ENCODE assay signal across 28 cellular contexts in the genomic region with DNA sequence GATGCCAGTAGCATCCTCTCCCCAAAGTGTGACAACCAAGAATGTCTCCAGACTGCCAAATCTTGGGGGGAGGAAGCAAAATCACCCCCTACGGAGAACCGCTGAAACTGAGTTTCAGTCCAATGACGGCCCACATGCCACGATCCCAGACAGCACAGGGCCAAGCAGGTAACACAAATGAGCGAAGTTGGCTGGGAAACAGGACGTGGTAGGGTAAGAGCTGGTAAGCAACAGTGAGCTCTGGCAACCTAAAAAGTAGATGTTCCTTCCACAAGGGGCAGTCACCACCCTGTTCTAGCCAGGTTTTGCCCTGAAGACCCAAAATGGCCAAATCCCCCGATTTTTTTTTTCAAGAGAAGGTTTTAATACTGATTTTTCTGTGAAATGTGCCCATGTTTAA. TPM values are rescaled to one million over a fixed set of nuclear protein-coding genes. Genes with fewer than 3 reads are reported as not detected.
DNase-seq lines count a peak whose midpoint lies in the region; ATAC-seq, FAIRE-seq and TF ChIP-seq lines count a peak whose summit lies in the region.
"Had no signal": no experiment of that assay in that cellular context is flagged by ENCODE, and none has a peak within 500 bp of the region (broad histone marks: within the 10 kb centered on the region; RNA-seq: fewer than 3 reads in every experiment).

No MANE protein-coding gene starts in this region.

- DNase-seq in BE2C (no peak), GM23338 (ENCODE audit: low spot score) (no peak), bronchial epithelial cell (ENCODE audit: low read depth) (no peak), prostate gland (ENCODE audit: low spot score) (no peak), NCI-H1048 (lab: John Stamatoyannopoulos, UW) (no peak)
- DNase-seq in stimulated activated CD4-positive, alpha-beta T cell treated with anti-CD3 and anti-CD28 coated beads, Interleukin-4, amount 100 ng/mL, for 4 hours = no peak
- DNase-seq: activated CD4-positive, alpha-beta T cell treated with anti-CD3 and anti-CD28 coated beads, Interleukin-2, amount 50 U/mL, for 48 hours; activated CD4-positive, CD25-positive, alpha-beta regulatory T cell; activated naive CD8-positive, alpha-beta T cell treated with anti-CD3 and anti-CD28 coated beads for 36 hours; cerebellar nuclear complex; H9; KG1; left lung; NCI-H1417 treated with DMSO at 0.1 percent for 48 hours; NCI-H82; retina; stimulated activated CD4-positive, alpha-beta T cell treated with anti-CD3 and anti-CD28 coated beads, Interleukin-12 subunit alpha, Interleukin-12 subunit beta, amount 100 ng/mL, for 4 hours; stimulated activated CD4-positive, alpha-beta T cell treated with anti-CD3 and anti-CD28 coated beads, Interleukin-4, amount 100 ng/mL, for 24 hours; substantia nigra; T-cell had no signal

- H3K27ac ChIP-seq in GM23338 (ENCODE audit: low read depth) (no peak overlapping the region), prostate gland (peak overlapping the region; percentile 1)
- H3K27ac ChIP-seq: left lung, RWPE1 had no signal

- WGBS in prostate gland = 93% methylated on average over 7 of the region's 7 CpGs

- no peak overlapping the region for H2AFZ ChIP-seq in GM23338

- H4K20me1 ChIP-seq in GM23338 (replicated peaks; ENCODE audit: insufficient read depth) = no peaks in the 10 kb centered on the region

- H3K9me3 ChIP-seq in BE2C (no peaks in the 10 kb centered on the region), prostate gland (no peaks in the 10 kb centered on the region)
- H3K9me3 ChIP-seq: left lung had no signal

- H3K27me3 ChIP-seq in BE2C (no peaks in the 10 kb centered on the region), GM23338 (ENCODE audit: insufficient read depth) (peaks cover 42% of the 10 kb centered on the region), bronchial epithelial cell (ENCODE audit: control insufficient read depth, insufficient read depth, low read length) (no peaks in the 10 kb centered on the region), prostate gland (replicated peaks; ENCODE audit: insufficient read depth) (no peaks in the 10 kb centered on the region)
- H3K27me3 ChIP-seq: left lung had no signal

- H3K36me3 Mint-ChIP-seq in GM23338 (ENCODE audit: low read depth) = no peaks in the 10 kb centered on the region
- H3K36me3 Mint-ChIP-seq: activated naive CD8-positive, alpha-beta T cell treated with anti-CD3 and anti-CD28 coated beads for 36 hours; stimulated activated memory B cell treated with anti-CD40 and anti-IgM and Interleukin-4, amounts not matched to agents 10 μg/mL and 1 μg/mL and 100 μg/mL, for 72 hours; T-cell had no signal

- H3K4me3 ChIP-seq in BE2C (ENCODE audit: low read depth, low read length) = no peak overlapping the region
- H3K4me3 ChIP-seq in GM23338 = no peak overlapping the region
- no peak overlapping the region for H3K4me3 ChIP-seq in bronchial epithelial cell (ENCODE audit: low read depth, low read length)
- no peak overlapping the region for H3K4me3 ChIP-seq in prostate gland
- H3K4me3 ChIP-seq: left lung had no signal

- peak; percentile 7 for FAIRE-seq in bronchial epithelial cell (lab: Jason Lieb, UNC)
- FAIRE-seq: astrocyte, GM12892, HTR-8/SVneo had no signal

- 0 out of 2 replicates have a peak, but pooled peaks cover 3% of the 10 kb centered on the region for H3K9me2 ChIP-seq in GM23338 (ENCODE audit: insufficient read depth)

- intact Hi-C loops in prostate gland (cut with DNase I) = no loop called here

- no peaks in the 10 kb centered on the region for H3K36me3 ChIP-seq in BE2C
- no peaks in the 10 kb centered on the region for H3K36me3 ChIP-seq in GM23338 (ENCODE audit: insufficient read depth)
- H3K36me3 ChIP-seq in bronchial epithelial cell (ENCODE audit: control insufficient read depth, insufficient read depth, low read length) = no peaks in the 10 kb centered on the region
- H3K36me3 ChIP-seq in prostate gland = no peaks in the 10 kb centered on the region
- H3K36me3 ChIP-seq: left lung had no signal

- H3K27ac Mint-ChIP-seq in GM23338 = no peak overlapping the region
- H3K27ac Mint-ChIP-seq: activated naive CD8-positive, alpha-beta T cell treated with anti-CD3 and anti-CD28 coated beads for 36 hours; activated T-helper 17 cell treated with anti-CD3 and anti-CD28 coated beads, Interleukin-2, amount 50 U/mL, for 72 hours; H9; stimulated activated memory B cell treated with anti-CD40 and anti-IgM and Interleukin-4, amounts not matched to agents 10 μg/mL and 1 μg/mL and 100 μg/mL, for 72 hours; T-cell had no signal

- no peak for TF ChIP-seq POLR2A in prostate gland (IDR thresholded peaks at IDR 0.05)

- ATAC-seq in GM23338 (peak; percentile 29; the same call in 1 of the 3 replicates), GM19328 (IDR thresholded peaks at IDR 0.05; ENCODE audit: unreplicated experiment) (no peak), GM19023 (IDR thresholded peaks at IDR 0.05; ENCODE audit: unreplicated experiment) (no peak)
- ATAC-seq: activated T-helper 17 cell treated with anti-CD3 and anti-CD28 coated beads, Interleukin-2, amount 50 U/mL, for 72 hours; left lung; stimulated activated memory B cell treated with anti-CD40 and anti-IgM and Interleukin-4, amounts not matched to agents 10 μg/mL and 1 μg/mL and 100 μg/mL, for 72 hours; T-cell had no signal

- H3K27me3 Mint-ChIP-seq in GM23338 (ENCODE audit: insufficient read depth, low read depth, poor library complexity) = peaks cover 47% of the 10 kb centered on the region
- H3K27me3 Mint-ChIP-seq: activated T-helper 17 cell treated with anti-CD3 and anti-CD28 coated beads, Interleukin-2, amount 50 U/mL, for 72 hours; stimulated activated memory B cell treated with anti-CD40 and anti-IgM and Interleukin-4, amounts not matched to agents 10 μg/mL and 1 μg/mL and 100 μg/mL, for 72 hours; T-cell had no signal

- H3K4me2 ChIP-seq in GM23338 = no peak overlapping the region

- H3K9me3 Mint-ChIP-seq in GM23338 = no peaks in the 10 kb centered on the region
- H3K9me3 Mint-ChIP-seq: activated naive CD8-positive, alpha-beta T cell treated with anti-CD3 and anti-CD28 coated beads for 36 hours; activated T-helper 17 cell treated with anti-CD3 and anti-CD28 coated beads, Interleukin-2, amount 50 U/mL, for 72 hours; H9; stimulated activated memory B cell treated with anti-CD40 and anti-IgM and Interleukin-4, amounts not matched to agents 10 μg/mL and 1 μg/mL and 100 μg/mL, for 72 hours; T-cell had no signal

- H3K4me1 ChIP-seq in BE2C (peaks cover 39% of the 10 kb centered on the region), GM23338 (ENCODE audit: insufficient read depth) (0 out of 2 replicates have a peak, but pooled peaks cover 6% of the 10 kb centered on the region), prostate gland (replicated peaks) (peaks cover 11% of the 10 kb centered on the region)

- no peak overlapping the region for H3K4me3 Mint-ChIP-seq in GM23338
- H3K4me3 Mint-ChIP-seq: activated naive CD8-positive, alpha-beta T cell treated with anti-CD3 and anti-CD28 coated beads for 36 hours; activated T-helper 17 cell treated with anti-CD3 and anti-CD28 coated beads, Interleukin-2, amount 50 U/mL, for 72 hours; H9; stimulated activated memory B cell treated with anti-CD40 and anti-IgM and Interleukin-4, amounts not matched to agents 10 μg/mL and 1 μg/mL and 100 μg/mL, for 72 hours; T-cell had no signal

- peak; percentile 21; the same call in 1 of the 2 replicates for TF ChIP-seq CTCF in BE2C (IDR thresholded peaks at IDR 0.05; ENCODE audit: low read depth, low read length)
- no peak; a peak in 2 of 4 replicates for TF ChIP-seq CTCF in GM23338 (conservative IDR thresholded peaks at IDR 0.05; ENCODE audit: low read depth in 2 of 2)
- TF ChIP-seq CTCF in bronchial epithelial cell (IDR thresholded peaks at IDR 0.05; ENCODE audit: insufficient read depth, low read length, severe bottlenecking) = no peak
- no peak for TF ChIP-seq CTCF in prostate gland (IDR thresholded peaks at IDR 0.05)

- no peaks in the 10 kb centered on the region for H3K79me2 ChIP-seq in GM23338 (replicated peaks; ENCODE audit: insufficient read depth)

- H3F3A ChIP-seq in GM23338 (replicated peaks; ENCODE audit: low read depth) = no peaks in the 10 kb centered on the region

- H3K4me1 Mint-ChIP-seq in GM23338 = peaks cover 9% of the 10 kb centered on the region; the same call in 1 of the 3 replicates
- H3K4me1 Mint-ChIP-seq: activated naive CD8-positive, alpha-beta T cell treated with anti-CD3 and anti-CD28 coated beads for 36 hours; activated T-helper 17 cell treated with anti-CD3 and anti-CD28 coated beads, Interleukin-2, amount 50 U/mL, for 72 hours; T-cell had no signal

RNA-seq across cellular contexts. Expression of a gene that starts 25.4 kb away (rescaled TPM):
- 14.5 TPM for polyA plus RNA-seq in BE2C (2012; ENCODE audit: insufficient read depth, insufficient read length, low read depth)
- 0.74 and 1.0 TPM in 2 replicates for total RNA-seq in GM23338 (2014; rRNA removed; shearing (Covaris generic))
- polyA plus RNA-seq in GM23338 (2016; fragmentation: Nextera tagmentation; extraction: Ambion mirVana) = 1.3 and 1.5 TPM in 2 replicates
- total RNA-seq in bronchial epithelial cell (3.1 and 3.9 TPM in 2 replicates), prostate gland (10 to 100 TPM; 51.1 to 53.9 TPM)

Comparison
In these comparisons a context has a peak if more than half of its experiments do, and no peak if none do; other contexts are left out.
1. RNA of a gene that starts 25.4 kb away (total RNA-seq): 51.1 to 53.9 TPM in prostate gland; 3.1 to 3.9 TPM in bronchial epithelial cell and 0.74 to 1.0 TPM in GM23338; every median in the first group is over 10 times any median in the second.